ENCODE assay signal across 9 cellular contexts in the genomic region with DNA sequence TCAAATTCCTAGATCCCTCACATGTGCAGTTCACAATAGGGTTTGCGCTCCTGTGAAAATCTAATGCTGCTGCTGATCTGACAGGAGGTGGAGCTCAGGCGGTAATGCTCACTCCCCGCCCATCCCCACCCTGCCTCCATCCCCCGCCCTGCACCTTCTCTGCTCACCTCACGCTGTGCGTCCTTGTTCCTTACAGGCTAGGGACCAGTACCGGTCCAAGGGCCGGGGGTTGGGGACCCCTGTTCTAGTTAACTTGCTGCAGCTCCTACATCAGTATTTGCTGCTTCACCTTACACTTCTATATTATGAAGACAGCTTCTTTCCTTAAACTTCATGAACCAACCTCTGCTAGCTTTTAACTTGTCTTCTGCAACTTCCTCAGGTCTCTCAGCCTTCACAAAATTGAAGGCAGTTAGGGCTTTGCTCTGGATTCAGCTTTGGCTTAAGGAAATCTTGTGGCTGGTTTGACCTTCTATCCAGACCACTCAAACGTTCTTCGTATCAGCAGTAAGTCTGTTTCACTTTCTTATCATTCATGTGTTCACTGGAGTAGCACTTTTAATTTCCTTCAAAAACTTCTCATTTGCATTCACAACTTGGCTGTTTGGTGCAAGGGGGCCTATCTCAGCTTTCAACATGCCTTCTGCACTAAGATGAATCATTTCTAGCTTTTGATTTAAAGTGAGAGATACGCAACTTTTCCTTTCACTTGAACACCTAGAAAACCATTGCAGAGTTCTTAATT. TPM values are rescaled to one million over a fixed set of nuclear protein-coding genes. Genes with fewer than 3 reads are reported as not detected.
DNase-seq lines count a peak whose midpoint lies in the region; ATAC-seq lines count a peak whose summit lies in the region.
"Had no signal": no experiment of that assay in that cellular context is flagged by ENCODE, and none has a peak within 500 bp of the region (broad histone marks: within the 10 kb centered on the region; RNA-seq: fewer than 3 reads in every experiment).

No MANE protein-coding gene starts in this region.

- peak overlapping the region; percentile 88 for H3K27ac Mint-ChIP-seq in activated CD8-positive, alpha-beta T cell treated with anti-CD3 and anti-CD28 coated beads, Interleukin-2, amount 10 ng/mL, durations not matched to agents 7 days and 5 days
- H3K27ac Mint-ChIP-seq in naive thymus-derived CD8-positive, alpha-beta T cell = peak overlapping the region; percentile 89 to 99 (median 94)
- peak overlapping the region; percentile 83 to 97 for H3K27ac Mint-ChIP-seq in stimulated activated naive CD8-positive, alpha-beta T cell treated with anti-CD3 and anti-CD28 coated beads, Interleukin-15, amount 100 ng/mL, for 72 hours

- no peaks in the 10 kb centered on the region; a peak in 1 of 22 replicates for H3K9me3 ChIP-seq in BLaER1 treated with 17β-estradiol and CSF1 and Interleukin-3, amounts not matched to agents 10 nM and 100 nM (replicated peaks in 1 of 11)
- H3K9me3 ChIP-seq: HAP-1 had no signal

- H4K20me1 ChIP-seq in BLaER1 treated with 17β-estradiol and CSF1 and Interleukin-3, amounts not matched to agents 10 nM and 100 nM = peaks cover 21 to 29% (median 22%) of the 10 kb centered on the region in 11 experiments; a peak in 20 of 22 replicates

- peak overlapping the region; percentile 78 for H3K4me3 Mint-ChIP-seq in activated CD8-positive, alpha-beta T cell treated with anti-CD3 and anti-CD28 coated beads, Interleukin-2, amount 10 ng/mL, durations not matched to agents 7 days and 5 days
- H3K4me3 Mint-ChIP-seq in naive thymus-derived CD8-positive, alpha-beta T cell = peak overlapping the region; percentile 75 to 96 (median 90)
- H3K4me3 Mint-ChIP-seq in stimulated activated naive CD8-positive, alpha-beta T cell treated with anti-CD3 and anti-CD28 coated beads, Interleukin-15, amount 100 ng/mL, for 72 hours = peak overlapping the region; percentile 92 to 98

- peak overlapping the region in 10 of 11 experiments; percentile 25 to 94 (median 91); a peak in 19 of 22 replicates for H3K27ac ChIP-seq in BLaER1 treated with 17β-estradiol and CSF1 and Interleukin-3, amounts not matched to agents 10 nM and 100 nM
- peak overlapping the region; percentile 94 for H3K27ac ChIP-seq in epithelial cell of prostate

- DNase-seq in M059J (ENCODE audit: low read depth) (peak; percentile 37), epithelial cell of prostate (ENCODE audit: low read depth, low spot score) (no peak)
- peak; percentile 73 for DNase-seq in activated CD8-positive, alpha-beta T cell treated with anti-CD3 and anti-CD28 coated beads, Interleukin-2, amount 10 ng/mL, durations not matched to agents 7 days and 5 days
- peak; percentile 25 to 75 (median 48) for DNase-seq in naive thymus-derived CD8-positive, alpha-beta T cell
- peak; percentile 46 to 64 for DNase-seq in stimulated activated naive CD8-positive, alpha-beta T cell treated with anti-CD3 and anti-CD28 coated beads, Interleukin-15, amount 100 ng/mL, for 72 hours

- no peaks in the 10 kb centered on the region for H3K27me3 ChIP-seq in BLaER1 treated with 17β-estradiol and CSF1 and Interleukin-3, amounts not matched to agents 10 nM and 100 nM

- peak overlapping the region; percentile 44 to 98 (median 73) for H3K9ac ChIP-seq in BLaER1 treated with 17β-estradiol and CSF1 and Interleukin-3, amounts not matched to agents 10 nM and 100 nM

- peaks cover 36% of the 10 kb centered on the region for H3K4me1 Mint-ChIP-seq in activated CD8-positive, alpha-beta T cell treated with anti-CD3 and anti-CD28 coated beads, Interleukin-2, amount 10 ng/mL, durations not matched to agents 7 days and 5 days (ENCODE audit: low read depth)
- peaks cover 25 to 53% (median 46%) of the 10 kb centered on the region in 4 donors for H3K4me1 Mint-ChIP-seq in naive thymus-derived CD8-positive, alpha-beta T cell
- peaks cover 58% of the 10 kb centered on the region for H3K4me1 Mint-ChIP-seq in stimulated activated naive CD8-positive, alpha-beta T cell treated with anti-CD3 and anti-CD28 coated beads, Interleukin-15, amount 100 ng/mL, for 72 hours

- CTCF ChIA-PET in activated CD8-positive, alpha-beta T cell treated with anti-CD3 and anti-CD28 coated beads, Interleukin-2, amount 10 ng/mL, durations not matched to agents 7 days and 5 days (lab: Charles Lee) = interaction anchor here (1.0 to 2.4 kb wide), 7 partner anchors 11 to 499 kb away, joined by 3 to 12 read pairs (median 4); a partner anchor contains a TSS

- peaks cover 3 to 16% (median 9%) of the 10 kb centered on the region in 11 experiments; a peak in 21 of 22 replicates for H3K36me3 ChIP-seq in BLaER1 treated with 17β-estradiol and CSF1 and Interleukin-3, amounts not matched to agents 10 nM and 100 nM
- H3K36me3 ChIP-seq: HAP-1 had no signal

- ATAC-seq in GM21390 (IDR thresholded peaks at IDR 0.05; ENCODE audit: unreplicated experiment) = peak; percentile 46
- peak; percentile 52 for ATAC-seq in activated CD8-positive, alpha-beta T cell treated with anti-CD3 and anti-CD28 coated beads, Interleukin-2, amount 10 ng/mL, durations not matched to agents 7 days and 5 days
- peak; percentile 39 to 45 for ATAC-seq in naive thymus-derived CD8-positive, alpha-beta T cell
- ATAC-seq in stimulated activated naive CD8-positive, alpha-beta T cell treated with anti-CD3 and anti-CD28 coated beads, Interleukin-15, amount 100 ng/mL, for 72 hours = peak; percentile 78
- no peak for ATAC-seq in HG02840 (IDR thresholded peaks at IDR 0.05; ENCODE audit: low FRiP score, unreplicated experiment)

- peaks cover 35 to 39% (median 37%) of the 10 kb centered on the region in 10 experiments for H3K4me1 ChIP-seq in BLaER1 treated with 17β-estradiol and CSF1 and Interleukin-3, amounts not matched to agents 10 nM and 100 nM

- POLR2A ChIA-PET in activated CD8-positive, alpha-beta T cell treated with anti-CD3 and anti-CD28 coated beads, Interleukin-2, amount 10 ng/mL, durations not matched to agents 7 days and 5 days (lab: Charles Lee) = interaction anchor here (0.6 to 2.0 kb wide), 5 partner anchors 111 to 498 kb away, joined by 3 to 12 read pairs (median 4); a partner anchor contains a TSS
- POLR2A ChIA-PET in naive thymus-derived CD8-positive, alpha-beta T cell (lab: Charles Lee) = interaction anchor here (0.9 to 4.2 kb wide), 5 partner anchors 10 to 387 kb away, joined by 3 to 38 read pairs (median 4); a partner anchor contains a TSS

- no peaks in the 10 kb centered on the region for H3K27me3 Mint-ChIP-seq in activated CD8-positive, alpha-beta T cell treated with anti-CD3 and anti-CD28 coated beads, Interleukin-2, amount 10 ng/mL, durations not matched to agents 7 days and 5 days (ENCODE audit: low read depth)
- no peaks in the 10 kb centered on the region for H3K27me3 Mint-ChIP-seq in naive thymus-derived CD8-positive, alpha-beta T cell
- H3K27me3 Mint-ChIP-seq in stimulated activated naive CD8-positive, alpha-beta T cell treated with anti-CD3 and anti-CD28 coated beads, Interleukin-15, amount 100 ng/mL, for 72 hours = no peaks in the 10 kb centered on the region

- peak overlapping the region; percentile 50 to 98 (median 85) for H3K4me3 ChIP-seq in BLaER1 treated with 17β-estradiol and CSF1 and Interleukin-3, amounts not matched to agents 10 nM and 100 nM
- H3K4me3 ChIP-seq: HAP-1 had no signal

- H3K36me3 Mint-ChIP-seq in activated CD8-positive, alpha-beta T cell treated with anti-CD3 and anti-CD28 coated beads, Interleukin-2, amount 10 ng/mL, durations not matched to agents 7 days and 5 days (ENCODE audit: low read depth) = peaks cover 20% of the 10 kb centered on the region
- peaks cover 0 to 18% (median 4%) of the 10 kb centered on the region in 3 donors for H3K36me3 Mint-ChIP-seq in naive thymus-derived CD8-positive, alpha-beta T cell

- H3K9me3 Mint-ChIP-seq in activated CD8-positive, alpha-beta T cell treated with anti-CD3 and anti-CD28 coated beads, Interleukin-2, amount 10 ng/mL, durations not matched to agents 7 days and 5 days (ENCODE audit: insufficient read depth) = no peaks in the 10 kb centered on the region
- no peaks in the 10 kb centered on the region for H3K9me3 Mint-ChIP-seq in naive thymus-derived CD8-positive, alpha-beta T cell
- no peaks in the 10 kb centered on the region for H3K9me3 Mint-ChIP-seq in stimulated activated naive CD8-positive, alpha-beta T cell treated with anti-CD3 and anti-CD28 coated beads, Interleukin-15, amount 100 ng/mL, for 72 hours

- peak overlapping the region; percentile 82 to 94 (median 92) for H3K4me2 ChIP-seq in BLaER1 treated with 17β-estradiol and CSF1 and Interleukin-3, amounts not matched to agents 10 nM and 100 nM

RNA-seq across cellular contexts. Expression of a gene that starts 1.7 kb away (rescaled TPM):
- total RNA-seq in M059J (2014; rRNA removed; shearing (Covaris generic)) = 17.3 and 30.0 TPM in 2 replicates
- 10 to 100 TPM; 27.5 to 28.4 TPM for total RNA-seq in activated CD8-positive, alpha-beta T cell treated with anti-CD3 and anti-CD28 coated beads, Interleukin-2, amount 10 ng/mL, durations not matched to agents 7 days and 5 days
- 10 to 100 TPM; 57.0 to 57.7 TPM for total RNA-seq in naive thymus-derived CD8-positive, alpha-beta T cell
- polyA plus RNA-seq in naive thymus-derived CD8-positive, alpha-beta T cell = 10 to 100 TPM; 15.2 to 25.4 (median 18.6) TPM
